1 cellular context compared by ENCODE assay signal in the genomic region with DNA sequence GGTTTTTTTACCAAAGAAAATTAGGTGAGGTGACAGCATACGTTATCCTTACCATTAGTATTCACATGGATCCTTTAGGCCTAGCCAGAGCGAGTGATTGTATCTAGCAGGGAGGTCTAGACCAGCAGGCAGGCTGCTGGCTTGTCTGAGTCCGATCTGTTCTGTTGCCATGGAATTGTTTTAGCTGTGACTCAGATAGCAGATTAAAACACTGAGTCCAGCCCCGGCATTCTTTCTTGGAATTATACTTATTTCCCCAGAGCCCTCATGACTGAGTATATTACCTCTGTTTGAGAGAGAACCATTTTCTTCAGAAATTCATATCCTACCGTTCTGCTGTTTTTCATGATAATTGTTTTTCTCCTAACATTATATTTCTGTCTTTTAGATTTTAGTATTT.
TF ChIP-seq lines count a peak whose summit lies in the region.

No MANE protein-coding gene starts in this region.

TF ChIP-seq in K562, 482 proteins besides CTCF, POLR2A, EP300 and RAD21 (continued from another document and continues in another):
- TF ChIP-seq ATF3 (IDR thresholded peaks at IDR 0.05) (peak; percentile 32; the same call in 1 of the 2 replicates), ATF3 (CRISPR knock-in tag; conservative IDR thresholded peaks at IDR 0.05) (no peak), POU5F1 (IDR thresholded peaks at IDR 0.05; ENCODE audit: borderline replicate concordance, low read depth, low read length, partially characterized antibody) (no peak), ZHX1 (conservative IDR thresholded peaks at IDR 0.05; ENCODE audit: low read length) (no peak), ZNF436 (CRISPR knock-in tag; IDR thresholded peaks at IDR 0.05) (no peak), SIX5 (IDR thresholded peaks at IDR 0.05; ENCODE audit: borderline replicate concordance in 1 of 2, insufficient read depth in 1 of 2, low read depth in 1 of 2, low read length in 2 of 2) (no peak), BACH1 (tag; IDR thresholded peaks at IDR 0.05) (no peak; the same call in 1 of the 2 replicates), ZC3H8 (IDR thresholded peaks at IDR 0.05) (no peak), NFE2 (IDR thresholded peaks at IDR 0.05; ENCODE audit: low read depth) (no peak), YY1 (IDR thresholded peaks at IDR 0.05; ENCODE audit: borderline replicate concordance in 1 of 3, control insufficient read depth in 1 of 3, extremely low read depth in 1 of 3, insufficient read depth in 3 of 3, insufficient read length in 1 of 3, insufficient replicate concordance in 2 of 3, low read depth in 1 of 3, low read length in 2 of 3) (no peak), NFXL1 (CRISPR knock-in tag; IDR thresholded peaks at IDR 0.05) (no peak), SETDB1 (IDR thresholded peaks at IDR 0.05; ENCODE audit: low read length) (no peak), MLX (CRISPR knock-in tag; conservative IDR thresholded peaks at IDR 0.05) (no peak), CBFA2T2 (conservative IDR thresholded peaks at IDR 0.05) (no peak), BRCA1 (IDR thresholded peaks at IDR 0.05) (no peak), BRCA1 (CRISPR knock-in tag; IDR thresholded peaks at IDR 0.05) (no peak), ELF4 (CRISPR knock-in tag; IDR thresholded peaks at IDR 0.05) (no peak), TAF1 (IDR thresholded peaks at IDR 0.05; ENCODE audit: control insufficient read depth, extremely low read depth, insufficient read depth, low read length, severe bottlenecking) (no peak), SMARCA4 (IDR thresholded peaks at IDR 0.05) (peak; percentile 64), ZFX (CRISPR knock-in tag; IDR thresholded peaks at IDR 0.05) (no peak), PTRF (tag; IDR thresholded peaks at IDR 0.05) (no peak), ZNF347 (CRISPR knock-in tag; IDR thresholded peaks at IDR 0.05; ENCODE audit: low read depth) (no peak), CBX5 (IDR thresholded peaks at IDR 0.05; ENCODE audit: borderline replicate concordance, low read depth) (no peak), ZBTB7A (IDR thresholded peaks at IDR 0.05; ENCODE audit: borderline replicate concordance, control insufficient read depth, low read depth, low read length) (no peak), ARNT (IDR thresholded peaks at IDR 0.05) (0 out of 4 replicates have a peak, but pooled peaks of 1 of the 2 experiments have one; percentile 6), POLR2G (IDR thresholded peaks at IDR 0.05; ENCODE audit: low read depth, low read length) (no peak), MBD1 (CRISPR knock-in tag; IDR thresholded peaks at IDR 0.05) (no peak), SRSF3 (IDR thresholded peaks at IDR 0.05; ENCODE audit: insufficient read depth, low read length) (no peak), PML (IDR thresholded peaks at IDR 0.05; ENCODE audit: low read length) (no peak), COPS2 (conservative IDR thresholded peaks at IDR 0.05) (no peak), ETV5 (CRISPR knock-in tag; IDR thresholded peaks at IDR 0.05; ENCODE audit: low read depth) (no peak), ZNF780A (CRISPR knock-in tag; IDR thresholded peaks at IDR 0.05) (no peak), ZNF639 (CRISPR knock-in tag; conservative IDR thresholded peaks at IDR 0.05 in 1 of 2, IDR thresholded peaks at IDR 0.05 in 1 of 2) (no peak), ZNF79 (CRISPR knock-in tag; IDR thresholded peaks at IDR 0.05; ENCODE audit: low read depth) (no peak), ZEB2 (IDR thresholded peaks at IDR 0.05) (no peak), FOSL1 (tag; conservative IDR thresholded peaks at IDR 0.05) (peak; percentile 70), BRD9 (IDR thresholded peaks at IDR 0.05; ENCODE audit: low read depth, partially characterized antibody) (no peak), SIN3A (IDR thresholded peaks at IDR 0.05; ENCODE audit: borderline replicate concordance in 2 of 2, control insufficient read depth in 1 of 2, low read depth in 2 of 2, low read length in 2 of 2) (no peak), NELFE (IDR thresholded peaks at IDR 0.05; ENCODE audit: insufficient read depth, insufficient read length) (no peak), KLF10 (CRISPR knock-in tag; IDR thresholded peaks at IDR 0.05) (no peak), ZNF561 (CRISPR knock-in tag; conservative IDR thresholded peaks at IDR 0.05) (no peak), ZFP1 (CRISPR knock-in tag; IDR thresholded peaks at IDR 0.05) (no peak), BDP1 (IDR thresholded peaks at IDR 0.05; ENCODE audit: insufficient read depth, insufficient read length) (no peak), MTA2 (IDR thresholded peaks at IDR 0.05; ENCODE audit: low read depth) (no peak), EHMT2 (IDR thresholded peaks at IDR 0.05) (no peak), TAL1 (IDR thresholded peaks at IDR 0.05) (no peak), EWSR1 (IDR thresholded peaks at IDR 0.05; ENCODE audit: borderline replicate concordance, low read depth, partially characterized antibody) (no peak), CAMTA2 (CRISPR knock-in tag; conservative IDR thresholded peaks at IDR 0.05) (no peak), RFX1 (IDR thresholded peaks at IDR 0.05) (peak; percentile 83), DMBX1 (CRISPR knock-in tag; IDR thresholded peaks at IDR 0.05; ENCODE audit: borderline replicate concordance) (no peak)
- TF ChIP-seq, protein P1, sequence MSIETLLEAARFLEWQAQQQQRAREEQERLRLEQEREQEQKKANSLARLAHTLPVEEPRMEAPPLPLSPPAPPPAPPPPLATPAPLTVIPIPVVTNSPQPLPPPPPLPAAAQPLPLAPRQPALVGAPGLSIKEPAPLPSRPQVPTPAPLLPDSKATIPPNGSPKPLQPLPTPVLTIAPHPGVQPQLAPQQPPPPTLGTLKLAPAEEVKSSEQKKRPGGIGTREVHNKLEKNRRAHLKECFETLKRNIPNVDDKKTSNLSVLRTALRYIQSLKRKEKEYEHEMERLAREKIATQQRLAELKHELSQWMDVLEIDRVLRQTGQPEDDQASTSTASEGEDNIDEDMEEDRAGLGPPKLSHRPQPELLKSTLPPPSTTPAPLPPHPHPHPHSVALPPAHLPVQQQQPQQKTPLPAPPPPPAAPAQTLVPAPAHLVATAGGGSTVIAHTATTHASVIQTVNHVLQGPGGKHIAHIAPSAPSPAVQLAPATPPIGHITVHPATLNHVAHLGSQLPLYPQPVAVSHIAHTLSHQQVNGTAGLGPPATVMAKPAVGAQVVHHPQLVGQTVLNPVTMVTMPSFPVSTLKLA (conservative IDR thresholded peaks at IDR 0.05), result 0 out of 4 replicates have a peak, but pooled peaks of 1 of the 2 experiments have one; percentile 15
- TF ChIP-seq, protein P2, sequence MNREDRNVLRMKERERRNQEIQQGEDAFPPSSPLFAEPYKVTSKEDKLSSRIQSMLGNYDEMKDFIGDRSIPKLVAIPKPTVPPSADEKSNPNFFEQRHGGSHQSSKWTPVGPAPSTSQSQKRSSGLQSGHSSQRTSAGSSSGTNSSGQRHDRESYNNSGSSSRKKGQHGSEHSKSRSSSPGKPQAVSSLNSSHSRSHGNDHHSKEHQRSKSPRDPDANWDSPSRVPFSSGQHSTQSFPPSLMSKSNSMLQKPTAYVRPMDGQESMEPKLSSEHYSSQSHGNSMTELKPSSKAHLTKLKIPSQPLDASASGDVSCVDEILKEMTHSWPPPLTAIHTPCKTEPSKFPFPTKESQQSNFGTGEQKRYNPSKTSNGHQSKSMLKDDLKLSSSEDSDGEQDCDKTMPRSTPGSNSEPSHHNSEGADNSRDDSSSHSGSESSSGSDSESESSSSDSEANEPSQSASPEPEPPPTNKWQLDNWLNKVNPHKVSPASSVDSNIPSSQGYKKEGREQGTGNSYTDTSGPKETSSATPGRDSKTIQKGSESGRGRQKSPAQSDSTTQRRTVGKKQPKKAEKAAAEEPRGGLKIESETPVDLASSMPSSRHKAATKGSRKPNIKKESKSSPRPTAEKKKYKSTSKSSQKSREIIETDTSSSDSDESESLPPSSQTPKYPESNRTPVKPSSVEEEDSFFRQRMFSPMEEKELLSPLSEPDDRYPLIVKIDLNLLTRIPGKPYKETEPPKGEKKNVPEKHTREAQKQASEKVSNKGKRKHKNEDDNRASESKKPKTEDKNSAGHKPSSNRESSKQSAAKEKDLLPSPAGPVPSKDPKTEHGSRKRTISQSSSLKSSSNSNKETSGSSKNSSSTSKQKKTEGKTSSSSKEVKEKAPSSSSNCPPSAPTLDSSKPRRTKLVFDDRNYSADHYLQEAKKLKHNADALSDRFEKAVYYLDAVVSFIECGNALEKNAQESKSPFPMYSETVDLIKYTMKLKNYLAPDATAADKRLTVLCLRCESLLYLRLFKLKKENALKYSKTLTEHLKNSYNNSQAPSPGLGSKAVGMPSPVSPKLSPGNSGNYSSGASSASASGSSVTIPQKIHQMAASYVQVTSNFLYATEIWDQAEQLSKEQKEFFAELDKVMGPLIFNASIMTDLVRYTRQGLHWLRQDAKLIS (CRISPR knock-in tag; IDR thresholded peaks at IDR 0.05), result no peak
- TF ChIP-seq, protein P3, sequence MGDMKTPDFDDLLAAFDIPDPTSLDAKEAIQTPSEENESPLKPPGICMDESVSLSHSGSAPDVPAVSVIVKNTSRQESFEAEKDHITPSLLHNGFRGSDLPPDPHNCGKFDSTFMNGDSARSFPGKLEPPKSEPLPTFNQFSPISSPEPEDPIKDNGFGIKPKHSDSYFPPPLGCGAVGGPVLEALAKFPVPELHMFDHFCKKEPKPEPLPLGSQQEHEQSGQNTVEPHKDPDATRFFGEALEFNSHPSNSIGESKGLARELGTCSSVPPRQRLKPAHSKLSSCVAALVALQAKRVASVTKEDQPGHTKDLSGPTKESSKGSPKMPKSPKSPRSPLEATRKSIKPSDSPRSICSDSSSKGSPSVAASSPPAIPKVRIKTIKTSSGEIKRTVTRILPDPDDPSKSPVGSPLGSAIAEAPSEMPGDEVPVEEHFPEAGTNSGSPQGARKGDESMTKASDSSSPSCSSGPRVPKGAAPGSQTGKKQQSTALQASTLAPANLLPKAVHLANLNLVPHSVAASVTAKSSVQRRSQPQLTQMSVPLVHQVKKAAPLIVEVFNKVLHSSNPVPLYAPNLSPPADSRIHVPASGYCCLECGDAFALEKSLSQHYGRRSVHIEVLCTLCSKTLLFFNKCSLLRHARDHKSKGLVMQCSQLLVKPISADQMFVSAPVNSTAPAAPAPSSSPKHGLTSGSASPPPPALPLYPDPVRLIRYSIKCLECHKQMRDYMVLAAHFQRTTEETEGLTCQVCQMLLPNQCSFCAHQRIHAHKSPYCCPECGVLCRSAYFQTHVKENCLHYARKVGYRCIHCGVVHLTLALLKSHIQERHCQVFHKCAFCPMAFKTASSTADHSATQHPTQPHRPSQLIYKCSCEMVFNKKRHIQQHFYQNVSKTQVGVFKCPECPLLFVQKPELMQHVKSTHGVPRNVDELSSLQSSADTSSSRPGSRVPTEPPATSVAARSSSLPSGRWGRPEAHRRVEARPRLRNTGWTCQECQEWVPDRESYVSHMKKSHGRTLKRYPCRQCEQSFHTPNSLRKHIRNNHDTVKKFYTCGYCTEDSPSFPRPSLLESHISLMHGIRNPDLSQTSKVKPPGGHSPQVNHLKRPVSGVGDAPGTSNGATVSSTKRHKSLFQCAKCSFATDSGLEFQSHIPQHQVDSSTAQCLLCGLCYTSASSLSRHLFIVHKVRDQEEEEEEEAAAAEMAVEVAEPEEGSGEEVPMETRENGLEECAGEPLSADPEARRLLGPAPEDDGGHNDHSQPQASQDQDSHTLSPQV (IDR thresholded peaks at IDR 0.05), result no peak
